ENCODE assay signal across 22 cellular contexts in genomic region chr4:188680004-188680666, GRCh38.
"Had no signal": no experiment of that assay in that cellular context is flagged by ENCODE, and none has a peak within 500 bp of the region (broad histone marks: within the 10 kb centered on the region; RNA-seq: fewer than 3 reads in every experiment).

No MANE protein-coding gene starts in this region.

- H3K27ac Mint-ChIP-seq: activated B cell treated with CpG ODN at 0.5 μM for 24 hours; activated CD4-positive, alpha-beta T cell treated with anti-CD3 and anti-CD28 coated beads for 36 hours; activated naive CD4-positive, alpha-beta T cell treated with anti-CD3 and anti-CD28 coated beads for 36 hours; activated T-cell treated with anti-CD3 and anti-CD28 coated beads, Interleukin-2, amount 50 U/mL, for 72 hours; nephron had no signal

- H3K4me3 ChIP-seq: coronary artery, esophagus muscularis mucosa, gastrocnemius medialis, left ventricle myocardium inferior, spleen, vagina had no signal

- H3K36me3 ChIP-seq: esophagus muscularis mucosa, gastrocnemius medialis, left ventricle myocardium inferior, spleen, vagina had no signal

- H3K4me1 ChIP-seq: esophagus muscularis mucosa, gastrocnemius medialis, left ventricle myocardium inferior, spleen, vagina had no signal

- H3K4me1 Mint-ChIP-seq: activated B cell treated with CpG ODN at 0.5 μM for 24 hours; activated CD4-positive, alpha-beta T cell treated with anti-CD3 and anti-CD28 coated beads for 36 hours; nephron had no signal

- H3K27me3 ChIP-seq: esophagus muscularis mucosa, gastrocnemius medialis, spleen, testis, vagina had no signal

- H3K4me3 Mint-ChIP-seq: activated B cell treated with CpG ODN at 0.5 μM for 24 hours; activated CD4-positive, alpha-beta T cell treated with anti-CD3 and anti-CD28 coated beads for 36 hours; activated naive CD4-positive, alpha-beta T cell treated with anti-CD3 and anti-CD28 coated beads for 36 hours; activated T-cell treated with anti-CD3 and anti-CD28 coated beads, Interleukin-2, amount 50 U/mL, for 72 hours; nephron had no signal

- H3K27ac ChIP-seq: coronary artery, esophagus muscularis mucosa, gastrocnemius medialis, left ventricle myocardium inferior, spleen, testis, vagina had no signal

- H3K27me3 Mint-ChIP-seq: activated B cell treated with CpG ODN at 0.5 μM for 24 hours; activated CD4-positive, alpha-beta T cell treated with anti-CD3 and anti-CD28 coated beads for 36 hours had no signal

- ATAC-seq: activated CD4-positive, alpha-beta T cell treated with anti-CD3 and anti-CD28 coated beads for 36 hours; activated T-cell treated with anti-CD3 and anti-CD28 coated beads, Interleukin-2, amount 50 U/mL, for 72 hours; gastrocnemius medialis had no signal

- DNase-seq: activated B cell treated with CpG ODN at 0.5 μM for 24 hours; activated CD4-positive, alpha-beta T cell treated with anti-CD3 and anti-CD28 coated beads for 36 hours; activated CD4-positive, alpha-beta T cell treated with anti-CD3 and anti-CD28 coated beads, Interleukin-2, amount 50 U/mL, for 4 hours; activated effector memory CD4-positive, alpha-beta T cell treated with Interleukin-2 at 50 U/mL for 16 hours; activated naive CD4-positive, alpha-beta T cell treated with anti-CD3 and anti-CD28 coated beads for 36 hours; activated T-cell treated with anti-CD3 and anti-CD28 coated beads, Interleukin-2, amount 50 U/mL, for 72 hours; amygdala; gastrocnemius medialis; hippocampal formation; left ventricle myocardium inferior; mammary epithelial cell; occipital lobe; spleen; stimulated activated CD4-positive, alpha-beta T cell treated with anti-CD3 and anti-CD28 coated beads, Interleukin-4, amount 100 ng/mL, for 1 hour; stimulated activated naive CD4-positive, alpha-beta T cell; T1000; testis; trophoblast cell had no signal

- H3K9me3 ChIP-seq: esophagus muscularis mucosa, gastrocnemius medialis, testis, vagina had no signal
